In the genomic region with DNA sequence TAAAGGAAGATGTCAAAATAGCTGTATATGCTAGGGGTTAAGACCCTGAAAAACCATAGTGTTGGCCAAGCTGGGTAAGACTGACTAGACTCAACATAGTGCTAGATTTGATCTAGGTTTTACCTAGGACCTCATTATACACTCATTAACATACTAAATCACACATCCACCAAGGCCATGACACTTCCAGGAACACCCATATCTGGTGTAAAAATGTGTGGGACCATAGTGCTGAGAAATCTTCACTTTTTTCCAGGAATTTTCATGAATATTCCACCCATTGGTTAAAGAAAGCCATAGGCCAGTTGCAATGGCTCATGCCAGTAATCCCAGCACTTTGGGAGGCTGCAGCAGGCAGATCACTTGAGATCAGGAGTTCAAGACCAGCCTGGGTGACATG, we compare ENCODE assay signal across 11 cellular contexts.
"Had no signal": no experiment of that assay in that cellular context is flagged by ENCODE, and none has a peak within 500 bp of the region (broad histone marks: within the 10 kb centered on the region; RNA-seq: fewer than 3 reads in every experiment).

No MANE protein-coding gene starts in this region.

- H3K27ac ChIP-seq: GM23248 had no signal

- H3K36me3 ChIP-seq: HAP-1 had no signal

- FAIRE-seq: H1, H54 had no signal

- H2AFZ ChIP-seq: GM23248, GM23338 had no signal

- H3K9me3 ChIP-seq: HAP-1 had no signal

- H3K4me3 ChIP-seq: GM23248, GM23338, HAP-1 had no signal

- H3K9ac ChIP-seq: GM23248 had no signal

- ATAC-seq: GM23338, HCT116 had no signal

- H3K4me1 ChIP-seq: HAP-1 had no signal

- H3K4me2 ChIP-seq: GM23338 had no signal

- DNase-seq: GM23248, GOT3, H7, H9, HCEC 1CT, HFFc6 had no signal
